In genomic region chr4:128061566-128062536, GRCh38 we compare ENCODE assay signal across 8 cellular contexts. TPM values are rescaled to one million over a fixed set of nuclear protein-coding genes. Genes with fewer than 3 reads are reported as not detected.
DNase-seq lines count a peak whose midpoint lies in the region; ATAC-seq and TF ChIP-seq lines count a peak whose summit lies in the region.

No MANE protein-coding gene starts in this region.

- WGBS in HUES64 = under 1% methylated on average over 101 of the region's 101 CpGs
- 0 to 1% (median 0%) methylated on average over 20 to 100 of the region's 101 CpGs for WGBS in stomach, 5 donors

- H3K4me1 Mint-ChIP-seq in neural progenitor cell = peaks cover 10% of the 10 kb centered on the region

- no peak for TF ChIP-seq EP300 in stomach (IDR thresholded peaks at IDR 0.05)

- H3K27me3 ChIP-seq in HUES64 (ENCODE audit: insufficient read depth, low read length) (no peaks in the 10 kb centered on the region), foreskin keratinocyte (no peaks in the 10 kb centered on the region), neural progenitor cell (no peaks in the 10 kb centered on the region), stomach (no peaks in the 10 kb centered on the region)

- no peaks in the 10 kb centered on the region for H3K36me3 ChIP-seq in HUES64 (ENCODE audit: insufficient read depth, low read length)
- no peaks in the 10 kb centered on the region for H3K36me3 ChIP-seq in neural progenitor cell
- no peaks in the 10 kb centered on the region for H3K36me3 ChIP-seq in stomach

- H3K4me2 ChIP-seq in neural progenitor cell = peak overlapping the region; percentile 91

- TF ChIP-seq POLR2A in stomach (IDR thresholded peaks at IDR 0.05) = no peak

- intact Hi-C loops in stomach (cut with DNase I; ENCODE audit: low total_unique reads) = loop anchor here (10.0 kb wide), 1 partner anchor 97 kb away; the partner anchor contains the start of genes ABHD18 and MFSD8

- peak overlapping the region; percentile 95 for H2AFZ ChIP-seq in neural progenitor cell (replicated peaks)

- H3K27ac ChIP-seq in HUES64 (ENCODE audit: low read depth, low read length) = peak overlapping the region; percentile 99; the same call in 1 of the 2 replicates
- peak overlapping the region; percentile 96 for H3K27ac ChIP-seq in foreskin keratinocyte
- H3K27ac ChIP-seq in neural progenitor cell = peak overlapping the region; percentile 66
- peak overlapping the region; percentile 91 to 98 (median 96) for H3K27ac ChIP-seq in stomach

- DNase-seq in DMS53 treated with DMSO at 0.1 percent for 48 hours (lab: John Stamatoyannopoulos, UW; ENCODE audit: unreplicated experiment) (peak; percentile 41), RKO (ENCODE audit: low spot score) (peak; percentile 62), activated gamma-delta T cell (lab: John Stamatoyannopoulos, UW) (peak; percentile 54), foreskin keratinocyte (peak; percentile 51 to 64), neural progenitor cell (ENCODE audit: low spot score) (peak; percentile 75), stomach (peak; percentile 62)

- no peaks in the 10 kb centered on the region for H3K36me3 Mint-ChIP-seq in neural progenitor cell

- H3K79me2 ChIP-seq in neural progenitor cell (ENCODE audit: low read depth) = peaks cover 47% of the 10 kb centered on the region

- peak overlapping the region; percentile 93 for H3K4me3 Mint-ChIP-seq in neural progenitor cell

- H3K27me3 Mint-ChIP-seq in neural progenitor cell (ENCODE audit: insufficient read depth, low read depth) = no peaks in the 10 kb centered on the region

- H3F3A ChIP-seq in neural progenitor cell (ENCODE audit: low read depth) = peaks cover 32% of the 10 kb centered on the region

- TF ChIP-seq CTCF in foreskin keratinocyte (conservative IDR thresholded peaks at IDR 0.05) (peak; percentile 35), neural progenitor cell (IDR thresholded peaks at IDR 0.05) (peak; percentile 33), stomach (IDR thresholded peaks at IDR 0.05) (no peak)

- H3K4me3 ChIP-seq in HUES64 (ENCODE audit: low read length) (peak overlapping the region; percentile 85), neural progenitor cell (peak overlapping the region; percentile 79), stomach (peak overlapping the region; percentile 80 to 88 (median 84))

- peaks cover 8% of the 10 kb centered on the region for H4K20me1 ChIP-seq in neural progenitor cell (ENCODE audit: low read depth)

- H3K4me1 ChIP-seq in HUES64 (ENCODE audit: insufficient read depth, low read length) = peaks cover 12% of the 10 kb centered on the region; the same call in 1 of the 2 replicates
- no peaks in the 10 kb centered on the region for H3K4me1 ChIP-seq in foreskin keratinocyte
- no peaks in the 10 kb centered on the region for H3K4me1 ChIP-seq in neural progenitor cell
- peaks cover 6 to 33% (median 22%) of the 10 kb centered on the region in 4 donors for H3K4me1 ChIP-seq in stomach

- peak overlapping the region; percentile 46 for H3K27ac Mint-ChIP-seq in neural progenitor cell

- peak overlapping the region; percentile 96 for H3K9ac ChIP-seq in HUES64 (ENCODE audit: low read depth, low read length)
- H3K9ac ChIP-seq in neural progenitor cell = peak overlapping the region; percentile 76

- H3K9me3 ChIP-seq in HUES64 (ENCODE audit: insufficient read depth, low read depth, low read length) (no peaks in the 10 kb centered on the region), neural progenitor cell (ENCODE audit: low read depth) (no peaks in the 10 kb centered on the region), stomach (no peaks in the 10 kb centered on the region)

- H3K9me3 Mint-ChIP-seq in neural progenitor cell = no peaks in the 10 kb centered on the region

- peak; percentile 47 for ATAC-seq in GM21528 (IDR thresholded peaks at IDR 0.05; ENCODE audit: low FRiP score, unreplicated experiment)
- ATAC-seq in foreskin keratinocyte = peak; percentile 20

RNA-seq across cellular contexts. Expression of gene LARP1B, which starts 0.7 kb away (rescaled TPM):
- polyA plus RNA-seq in HUES64 (2013, experiment 1 of 2) = 18.9 TPM
- polyA plus RNA-seq in HUES64 (2013, experiment 2 of 2) = 19.3 TPM
- total RNA-seq in foreskin keratinocyte (19.7 and 20.0 TPM in 2 replicates), neural progenitor cell (ENCODE audit: low replicate concordance) (17.4 and 27.9 TPM in 2 replicates), stomach (100 to 1,000 TPM in 1 of 5 donors, 10 to 100 TPM in 3, 1 to 10 TPM in 1; 2.3 to 113 (median 40.7) TPM)
- polyA plus RNA-seq in foreskin keratinocyte (8.1 and 10.2 TPM in 2 replicates), stomach (10 to 100 TPM; 10.7 to 17.4 (median 13.4) TPM)

Comparison
In these comparisons a context has a peak if more than half of its experiments do, and no peak if none do; other contexts are left out.
1. Peak in every context shown above with its lines: DNase-seq, ATAC-seq, H3K4me3 ChIP-seq and H3K27ac ChIP-seq.
2. CTCF ChIP-seq: peak in foreskin keratinocyte (single experiment) and neural progenitor cell (single experiment); none in stomach (0 of 7).